Comparison of ENCODE assay signal across 8 cellular contexts in genomic region chr5:119328753-119329602, GRCh38. TPM values are rescaled to one million over a fixed set of nuclear protein-coding genes. Genes with fewer than 3 reads are reported as not detected.
DNase-seq lines count a peak whose midpoint lies in the region; ATAC-seq and TF ChIP-seq lines count a peak whose summit lies in the region.

No MANE protein-coding gene starts in this region.

- H3K4ac ChIP-seq in mesendoderm (ENCODE audit: low read depth, low read length), result no peak overlapping the region

- H3K79me2 ChIP-seq in Loucy (ENCODE audit: insufficient read depth, low read length), result peaks cover 77% of the 10 kb centered on the region
- no peaks in the 10 kb centered on the region for H3K79me2 ChIP-seq in mesendoderm (ENCODE audit: control insufficient read depth, insufficient read depth, low read length)

- H2BK120ac ChIP-seq in mesendoderm (ENCODE audit: low read depth, low read length), result no peak overlapping the region

- POLR2A ChIA-PET in AG04449 (lab: Yijun Ruan, JAX), result no interaction called here

- no peak overlapping the region for H2AFZ ChIP-seq in Loucy (ENCODE audit: low read length)

- no peaks in the 10 kb centered on the region for H3K9me2 ChIP-seq in Loucy (replicated peaks; ENCODE audit: low read depth, low read length)

- peaks cover 70% of the 10 kb centered on the region for H3K4me1 ChIP-seq in Loucy (ENCODE audit: insufficient read depth, low read length, poor library complexity, severe bottlenecking)
- H3K4me1 ChIP-seq in mesendoderm (ENCODE audit: control insufficient read depth, low read depth, low read length), result peaks cover 4% of the 10 kb centered on the region

- H3K4me2 ChIP-seq in Loucy (ENCODE audit: low read depth, low read length, poor library complexity, severe bottlenecking), result peak overlapping the region; percentile 58
- no peak overlapping the region for H3K4me2 ChIP-seq in mesendoderm (ENCODE audit: low read length)

- no peak overlapping the region for H3K18ac ChIP-seq in mesendoderm (ENCODE audit: low read length)

- H3F3A ChIP-seq in Loucy (ENCODE audit: low read depth), result no peaks in the 10 kb centered on the region; the same call in 1 of the 2 replicates

- H2BK15ac ChIP-seq in mesendoderm (replicated peaks; ENCODE audit: low read depth), result no peak overlapping the region

- no peak overlapping the region for H3K4me3 ChIP-seq in AG04449 (ENCODE audit: low read depth, low read length)
- H3K4me3 ChIP-seq in Loucy (ENCODE audit: low read length, poor library complexity, severe bottlenecking), result peak overlapping the region; percentile 29
- H3K4me3 ChIP-seq in mesendoderm (ENCODE audit: low read length), result no peak overlapping the region

- no peak for ATAC-seq in HG03521 (IDR thresholded peaks at IDR 0.05; ENCODE audit: unreplicated experiment)
- no peak for ATAC-seq in HG03520 (IDR thresholded peaks at IDR 0.05; ENCODE audit: unreplicated experiment)

- CTCF ChIA-PET in AG04449 (lab: Yijun Ruan, JAX), result interaction anchor here (0.7 to 2.5 kb wide), 2 partner anchors 9 to 13 kb away, joined by 3 to 8 read pairs; no protein-coding TSS in a partner anchor

- peak; percentile 45 for DNase-seq in AG04449 (ENCODE audit: low read depth, low spot score)
- DNase-seq in activated gamma-delta T cell (lab: John Stamatoyannopoulos, UW), result peak; percentile 40
- peak; percentile 36 for DNase-seq in mesendoderm
- DNase-seq in NCI-H510A (lab: John Stamatoyannopoulos, UW), result no peak
- no peak for DNase-seq in NCI-H1694 treated with DMSO at 0.1 percent for 48 hours (lab: John Stamatoyannopoulos, UW)

- no peak overlapping the region for H2BK5ac ChIP-seq in mesendoderm (ENCODE audit: low read length)

- no peak overlapping the region for H3K23ac ChIP-seq in mesendoderm (ENCODE audit: low read length)

- H3K36me3 ChIP-seq in Loucy (ENCODE audit: insufficient read depth, low read length) (no peaks in the 10 kb centered on the region), mesendoderm (ENCODE audit: control insufficient read depth, insufficient read depth, low read length) (no peaks in the 10 kb centered on the region)

- no peak overlapping the region for H3K27ac ChIP-seq in mesendoderm (ENCODE audit: low read depth, low read length)

- H3K56ac ChIP-seq in mesendoderm (ENCODE audit: low read length), result peak overlapping the region; percentile 22

- WGBS in mesendoderm (ENCODE audit: extremely low coverage, insufficient coverage, low lambda C conversion rate), result 100% methylated on average over 1 of the region's 10 CpGs

- H4K8ac ChIP-seq in mesendoderm (ENCODE audit: low read depth, low read length), result no peak overlapping the region

- H4K20me1 ChIP-seq in Loucy (ENCODE audit: insufficient read depth, low read length, poor library complexity, severe bottlenecking), result peaks cover 10% of the 10 kb centered on the region

- H4K5ac ChIP-seq in mesendoderm (ENCODE audit: low read length), result no peak overlapping the region

- H3K79me1 ChIP-seq in mesendoderm (ENCODE audit: low read length), result peaks cover 3% of the 10 kb centered on the region

- TF ChIP-seq CTCF in AG04449 (IDR thresholded peaks at IDR 0.05; ENCODE audit: insufficient read depth, low read length, missing control alignments), result no peak
- TF ChIP-seq CTCF in Loucy (conservative IDR thresholded peaks at IDR 0.05; ENCODE audit: low read length), result no peak

- H3K9ac ChIP-seq in Loucy (ENCODE audit: low read depth, low read length, poor library complexity, severe bottlenecking) (peak overlapping the region; percentile 54), mesendoderm (ENCODE audit: low read length) (no peak overlapping the region)

- no peaks in the 10 kb centered on the region for H3K27me3 ChIP-seq in Loucy (ENCODE audit: insufficient read depth, low read length, poor library complexity, severe bottlenecking)
- H3K27me3 ChIP-seq in mesendoderm (ENCODE audit: insufficient read depth, low read length, poor library complexity), result no peaks in the 10 kb centered on the region

- no peaks in the 10 kb centered on the region for H3K9me3 ChIP-seq in Loucy (ENCODE audit: insufficient read depth, low read depth, low read length)

- no peak overlapping the region for H2AK5ac ChIP-seq in mesendoderm (ENCODE audit: low read length)

RNA-seq across cellular contexts. Expression of gene TNFAIP8, which starts 26.8 kb away (rescaled TPM):
- polyA plus RNA-seq in mesendoderm (2013, experiment 1 of 2), result 11.8 TPM
- 11.9 TPM for polyA plus RNA-seq in mesendoderm (2013, experiment 2 of 2)

Comparison
In these comparisons a context has a peak if more than half of its experiments do, and no peak if none do; other contexts are left out.
1. DNase-seq: peak in AG04449 (single experiment), activated gamma-delta T cell (single experiment) and mesendoderm (single experiment); none in NCI-H510A (single experiment) and NCI-H1694 treated with DMSO at 0.1 percent for 48 hours (single experiment).